27 cellular contexts compared by ENCODE assay signal in genomic region chr7:958221-959200, GRCh38. TPM values are rescaled to one million over a fixed set of nuclear protein-coding genes. Genes with fewer than 3 reads are reported as not detected.
DNase-seq lines count a peak whose midpoint lies in the region; ATAC-seq, FAIRE-seq and TF ChIP-seq lines count a peak whose summit lies in the region.
"Had no signal": no experiment of that assay in that cellular context is flagged by ENCODE, and none has a peak within 500 bp of the region (broad histone marks: within the 10 kb centered on the region; RNA-seq: fewer than 3 reads in every experiment).

No MANE protein-coding gene starts in this region.

- H3K18ac ChIP-seq in H1 (ENCODE audit: extremely low read depth, low read length) (no peak overlapping the region), neuronal stem cell (ENCODE audit: low read length) (no peak overlapping the region)

- H3K56ac ChIP-seq in H1 (replicated peaks; ENCODE audit: insufficient read length, low read depth, low read length): no peak overlapping the region

- no peak for TF ChIP-seq CTCF in H1 (IDR thresholded peaks at IDR 0.05; ENCODE audit: control extremely low read depth in 1 of 3, insufficient read depth in 1 of 3, low read depth in 1 of 3, low read length in 3 of 3)

- POLR2A ChIA-PET in H1 (lab: Charles Lee; ENCODE audit: partially characterized antibody): interaction anchor here (0.9 to 1.5 kb wide), 7 partner anchors 9 to 165 kb away, joined by 3 to 6 read pairs (median 4); partner anchors contain the start of gene COX19

- H2BK15ac ChIP-seq in H1 (ENCODE audit: low read length) (peak overlapping the region; percentile 61; the same call in 1 of the 2 replicates), neuronal stem cell (ENCODE audit: low read length) (no peak overlapping the region)

- no peaks in the 10 kb centered on the region for H3K79me2 ChIP-seq in H1 (ENCODE audit: control insufficient read depth in 1 of 2, insufficient read depth in 2 of 2, low read length in 2 of 2)

- no peak overlapping the region for H2BK120ac ChIP-seq in H1 (replicated peaks; ENCODE audit: low read depth, low read length)
- H2BK120ac ChIP-seq in neuronal stem cell (ENCODE audit: low read depth, low read length): no peak overlapping the region

- H4K20me1 ChIP-seq in BLaER1 (peaks cover 3% of the 10 kb centered on the region), H1 (replicated peaks in 1 of 2; ENCODE audit: control insufficient read depth in 1 of 2, insufficient read depth in 2 of 2, low read length in 2 of 2) (peaks cover 0 to 3% of the 10 kb centered on the region in 2 experiments)

- no peaks in the 10 kb centered on the region for H3K9me3 ChIP-seq in BLaER1
- H3K9me3 ChIP-seq in H1 (ENCODE audit: insufficient read depth in 2 of 2, low read depth in 1 of 2, low read length in 1 of 2): peaks cover 0 to 3% of the 10 kb centered on the region in 2 experiments; a peak in 1 of 4 replicates
- peaks cover 0 to 2% of the 10 kb centered on the region in 2 donors for H3K9me3 ChIP-seq in neuronal stem cell (replicated peaks in 1 of 2; ENCODE audit: control insufficient read depth in 2 of 2, insufficient read depth in 1 of 2, low read depth in 1 of 2, low read length in 2 of 2)
- H3K9me3 ChIP-seq: SJCRH30, suprapubic skin had no signal

- H2BK12ac ChIP-seq in H1 (ENCODE audit: low read depth, low read length): peak overlapping the region; percentile 84; the same call in 1 of the 2 replicates
- H2BK12ac ChIP-seq in neuronal stem cell (ENCODE audit: low read length): no peak overlapping the region

- H3K27me3 ChIP-seq in BLaER1 (no peaks in the 10 kb centered on the region; the same call in 1 of the 2 replicates), H7 (ENCODE audit: control insufficient read depth, insufficient read depth, low read length) (peaks cover 9% of the 10 kb centered on the region), H1 (replicated peaks in 1 of 4; ENCODE audit: control insufficient read depth in 3 of 4, extremely low read depth in 1 of 4, insufficient read depth in 3 of 4, low read length in 3 of 4) (peaks cover 2 to 11% (median 7%) of the 10 kb centered on the region in 4 experiments; a peak in 6 of 7 replicates), neuronal stem cell (ENCODE audit: control insufficient read depth in 3 of 3, insufficient read depth in 3 of 3, low read depth in 1 of 3, low read length in 3 of 3) (peaks cover 9 to 17% (median 14%) of the 10 kb centered on the region in 3 experiments)
- H3K27me3 ChIP-seq: SJCRH30 had no signal

- CTCF ChIA-PET in H1 (lab: Charles Lee; ENCODE audit: partially characterized antibody): interaction anchor here (0.7 to 4.6 kb wide), 16 partner anchors 8 to 738 kb away, joined by 3 to 37 read pairs (median 4); partner anchors contain the start of gene COX19

- H4K8ac ChIP-seq in H1 (ENCODE audit: extremely low read depth, insufficient read depth, low read length) (peak overlapping the region; percentile 65), neuronal stem cell (ENCODE audit: low read depth, low read length) (no peak overlapping the region)

- H3K4me1 ChIP-seq in BLaER1 (peaks cover 92% of the 10 kb centered on the region), H1 (replicated peaks in 1 of 4; ENCODE audit: control insufficient read depth in 3 of 4, insufficient read depth in 4 of 4, low read length in 3 of 4) (peaks cover 0 to 14% (median 5%) of the 10 kb centered on the region in 4 experiments; a peak in 5 of 7 replicates), neuronal stem cell (ENCODE audit: control insufficient read depth in 2 of 2, insufficient read depth in 1 of 2, low read depth in 1 of 2, low read length in 2 of 2) (peaks cover 1 to 4% of the 10 kb centered on the region in 2 donors)
- H3K4me1 ChIP-seq: SJCRH30 had no signal

- H2BK5ac ChIP-seq in H1 (ENCODE audit: low read depth, low read length) (no peak overlapping the region), neuronal stem cell (ENCODE audit: low read length) (peak overlapping the region; percentile 44)

- TF ChIP-seq POLR2A in H1 (IDR thresholded peaks at IDR 0.05; ENCODE audit: control extremely low read depth in 1 of 2, low read depth in 2 of 2, low read length in 2 of 2): no peak

- no peaks in the 10 kb centered on the region for H3K36me3 ChIP-seq in BLaER1
- no peaks in the 10 kb centered on the region for H3K36me3 ChIP-seq in H7 (replicated peaks; ENCODE audit: control insufficient read depth, insufficient read depth, low read length)
- H3K36me3 ChIP-seq in H1 (ENCODE audit: control insufficient read depth in 2 of 4, insufficient read depth in 4 of 4, low read length in 3 of 4): no peaks in the 10 kb centered on the region
- no peaks in the 10 kb centered on the region for H3K36me3 ChIP-seq in neuronal stem cell (replicated peaks in 1 of 2; ENCODE audit: control insufficient read depth in 2 of 2, insufficient read depth in 2 of 2, low read length in 2 of 2)
- H3K36me3 ChIP-seq: SJCRH30, suprapubic skin had no signal

- DNase-seq in H7 (peak; percentile 74), H1 (ENCODE audit: low read depth in 1 of 2, low spot score in 2 of 2) (no peak), neuronal stem cell (ENCODE audit: low spot score) (no peak), kidney glomerular epithelial cell (lab: John Stamatoyannopoulos, UW) (no peak)
- DNase-seq in activated CD4-positive, alpha-beta T cell treated with anti-CD3 and anti-CD28 coated beads for 1 hour: no peak
- DNase-seq: activated CD4-positive, alpha-beta T cell treated with anti-CD3 and anti-CD28 coated beads, Interleukin-2, amount 10 ng/mL, durations not matched to agents 7 days and 5 days; activated naive CD8-positive, alpha-beta T cell treated with anti-CD3 and anti-CD28 coated beads, Interleukin-2, amount 10 ng/mL, durations not matched to agents 7 days and 5 days; DMS53; effector memory CD4-positive, alpha-beta T cell; naive thymus-derived CD4-positive, alpha-beta T cell; NCI-H1092; NCI-H2029; NCI-H446; SJCRH30; stimulated activated CD4-positive, alpha-beta T cell treated with anti-CD3 and anti-CD28 coated beads, Interleukin-1b, Interleukin-23, amount 100 ng/mL, for 48 hours; T-helper 2 cell had no signal

- H3K4me3 ChIP-seq in BLaER1 (no peak overlapping the region), H7 (ENCODE audit: insufficient read depth, low read depth, low read length) (no peak overlapping the region), H1 (ENCODE audit: extremely low read depth in 1 of 4, insufficient read depth in 2 of 4, low read depth in 3 of 4, low read length in 4 of 4) (no peak overlapping the region), neuronal stem cell (ENCODE audit: low read length in 2 of 2) (no peak overlapping the region)
- H3K4me3 ChIP-seq: SJCRH30, suprapubic skin had no signal

- TF ChIP-seq RAD21 in H1 (IDR thresholded peaks at IDR 0.05 in 1 of 2, conservative IDR thresholded peaks at IDR 0.05 in 1 of 2; ENCODE audit: low read depth in 2 of 2, low read length in 2 of 2): no peak

- FAIRE-seq in H1 (lab: Jason Lieb, UNC): no peak
- FAIRE-seq: frontal cortex had no signal

- H3K4me2 ChIP-seq in BLaER1 (peak overlapping the region; percentile 92), H1 (ENCODE audit: insufficient read depth in 1 of 2, low read depth in 2 of 2, low read length in 2 of 2) (no peak overlapping the region), neuronal stem cell (ENCODE audit: insufficient read depth, low read length, poor library complexity, severe bottlenecking) (no peak overlapping the region)

- H4K91ac ChIP-seq in H1 (replicated peaks; ENCODE audit: insufficient read length, low read length): no peak overlapping the region
- H4K91ac ChIP-seq in neuronal stem cell (ENCODE audit: low read depth, low read length, poor library complexity): no peak overlapping the region

- H2AK5ac ChIP-seq in H1 (ENCODE audit: low read depth, low read length) (no peak overlapping the region), neuronal stem cell (ENCODE audit: low read depth, low read length) (peak overlapping the region; percentile 15)

- H3K4ac ChIP-seq in H1 (replicated peaks; ENCODE audit: insufficient read length, low read depth, low read length): no peak overlapping the region
- H3K4ac ChIP-seq in neuronal stem cell (ENCODE audit: low read length): no peak overlapping the region

- H3K14ac ChIP-seq in H1 (ENCODE audit: insufficient read length) (no peak overlapping the region), neuronal stem cell (ENCODE audit: low read length) (no peak overlapping the region)

- H3K9ac ChIP-seq in BLaER1 (peak overlapping the region; percentile 67), H1 (replicated peaks in 1 of 4; ENCODE audit: extremely low read depth in 1 of 4, low read depth in 3 of 4, low read length in 3 of 4) (no peak overlapping the region), neuronal stem cell (ENCODE audit: low read depth, low read length, poor library complexity) (no peak overlapping the region)

- no peak overlapping the region for H2BK20ac ChIP-seq in H1 (ENCODE audit: low read length)

- peak overlapping the region; percentile 72 for H3K27ac ChIP-seq in BLaER1
- H3K27ac ChIP-seq in H1 (ENCODE audit: low read depth, low read length): no peak overlapping the region
- no peak overlapping the region for H3K27ac ChIP-seq in neuronal stem cell (replicated peaks; ENCODE audit: low read length)
- H3K27ac ChIP-seq: SJCRH30, suprapubic skin had no signal

- H3K23me2 ChIP-seq in H1 (ENCODE audit: low read depth, low read length): peaks cover 3% of the 10 kb centered on the region; the same call in 1 of the 2 replicates

- H3K23ac ChIP-seq in H1 (ENCODE audit: insufficient read length) (no peak overlapping the region), neuronal stem cell (ENCODE audit: low read depth, low read length, poor library complexity) (peak overlapping the region; percentile 75)

- 87% methylated on average over 36 of the region's 36 CpGs; no CpG with 5 or more reads in 1 of the 2 experiments for WGBS in H1 (ENCODE audit: extremely low coverage in 1 of 2, insufficient coverage in 1 of 2, insufficient read length in 1 of 2, insufficient replicate concordance in 2 of 2, low coverage in 1 of 2, low lambda C conversion rate in 2 of 2, missing lambda C conversion rate in 1 of 2), 2 experiments
- no CpG with 5 or more reads among the region's 36 CpGs for WGBS in neuronal stem cell (ENCODE audit: extremely low coverage in 2 of 2, insufficient read length in 2 of 2, insufficient replicate concordance in 1 of 2), 2 donors

- H3K79me1 ChIP-seq in H1 (ENCODE audit: low read depth, low read length) (no peaks in the 10 kb centered on the region), neuronal stem cell (ENCODE audit: low read depth, low read length) (peaks cover 3% of the 10 kb centered on the region)

- H2AFZ ChIP-seq in H1 (ENCODE audit: low read length) (no peak overlapping the region), neuronal stem cell (ENCODE audit: low read length) (peak overlapping the region; percentile 68)

- TF ChIP-seq EP300 in H1 (IDR thresholded peaks at IDR 0.05; ENCODE audit: borderline replicate concordance in 1 of 2, low read depth in 2 of 2, low read length in 2 of 2): no peak

- no peak overlapping the region for H4K5ac ChIP-seq in H1 (ENCODE audit: insufficient read length, low read depth, low read length)

- no peak for ATAC-seq in HG03097 (IDR thresholded peaks at IDR 0.05; ENCODE audit: low FRiP score, unreplicated experiment)
- no peak for ATAC-seq in HG02884 (IDR thresholded peaks at IDR 0.05; ENCODE audit: unreplicated experiment)
- ATAC-seq: activated T-helper 17 cell treated with anti-CD3 and anti-CD28 coated beads, Interleukin-2, amount 50 U/mL, for 72 hours; esophagus mucosa; stimulated activated effector memory CD8-positive, alpha-beta T cell treated with anti-CD3 and anti-CD28 coated beads, Interleukin-12 subunit alpha, Interleukin-12 subunit beta, amount 100 ng/mL, for 72 hours had no signal

RNA-seq across cellular contexts. Expression of gene ADAP1, which starts 4.0 kb away (rescaled TPM):
- total RNA-seq in H7 (2014; rRNA removed; shearing (Covaris generic)): 4.9 and 5.0 TPM in 2 replicates
- total RNA-seq in H1 (2021; fragmentation: NEBNext Ultra II Directional; extraction: Animal tissue kit (Norgen Biotek cat#: 25700)): 5.4 and 5.8 TPM in 2 replicates
- 6.1 and 8.1 TPM in 2 replicates for polyA plus RNA-seq in H1 (2011; rRNA removed)
- polyA plus RNA-seq in H1 (2011; cell fraction: cytosol; rRNA removed): 7.0 TPM
- polyA plus RNA-seq in H1 (2011; cell fraction: nucleus; rRNA removed): 14.6 TPM
- 6.7 to 9.5 TPM (median 9.3 TPM) in 4 replicates for polyA plus RNA-seq in H1 (2012, experiment 1 of 2)
- 10.2 TPM for polyA plus RNA-seq in H1 (2012, experiment 2 of 2)
- 5.6 TPM for polyA plus RNA-seq in H1 (2013, experiment 1 of 2)
- 4.6 TPM for polyA plus RNA-seq in H1 (2013, experiment 2 of 2)
- 4.6 and 6.6 TPM in 2 replicates for polyA minus RNA-seq in H1 (2011; rRNA and poly(A)+ RNA removed)
- polyA minus RNA-seq in H1 (2011; cell fraction: cytosol; rRNA and poly(A)+ RNA removed): 6.6 TPM
- polyA minus RNA-seq in H1 (2011; cell fraction: nucleus; rRNA and poly(A)+ RNA removed): 6.3 TPM
- 0.50 TPM for polyA plus RNA-seq in neuronal stem cell (2013, experiment 1 of 2)
- polyA plus RNA-seq in neuronal stem cell (2013, experiment 2 of 2): 0.48 TPM

RNA-seq across cellular contexts. Expression of gene COX19, which starts 16.8 kb away (rescaled TPM):
- total RNA-seq in H7 (2014; rRNA removed; shearing (Covaris generic)): 8.4 and 12.9 TPM in 2 replicates
- 7.9 and 9.0 TPM in 2 replicates for total RNA-seq in H1 (2021; fragmentation: NEBNext Ultra II Directional; extraction: Animal tissue kit (Norgen Biotek cat#: 25700))
- 3.9 and 5.8 TPM in 2 replicates for polyA plus RNA-seq in H1 (2011; rRNA removed)
- 5.7 TPM for polyA plus RNA-seq in H1 (2011; cell fraction: cytosol; rRNA removed)
- 8.0 TPM for polyA plus RNA-seq in H1 (2011; cell fraction: nucleus; rRNA removed)
- 5.4 to 7.9 TPM (median 6.1 TPM) in 4 replicates for polyA plus RNA-seq in H1 (2012, experiment 1 of 2)
- 3.6 TPM for polyA plus RNA-seq in H1 (2012, experiment 2 of 2)
- polyA plus RNA-seq in H1 (2013, experiment 1 of 2): 7.3 TPM
- 7.1 TPM for polyA plus RNA-seq in H1 (2013, experiment 2 of 2)
- 4.2 and 7.6 TPM in 2 replicates for polyA minus RNA-seq in H1 (2011; rRNA and poly(A)+ RNA removed)
- polyA minus RNA-seq in H1 (2011; cell fraction: cytosol; rRNA and poly(A)+ RNA removed): 3.3 TPM
- 13.6 TPM for polyA minus RNA-seq in H1 (2011; cell fraction: nucleus; rRNA and poly(A)+ RNA removed)
- 8.7 TPM for polyA plus RNA-seq in neuronal stem cell (2013, experiment 1 of 2)
- 8.9 TPM for polyA plus RNA-seq in neuronal stem cell (2013, experiment 2 of 2)

RNA-seq across cellular contexts. Expression of gene CYP2W1, which starts 24.5 kb away (rescaled TPM):
- not detected in 2 replicates for total RNA-seq in H7 (2014; rRNA removed; shearing (Covaris generic))
- not detected in 2 replicates for total RNA-seq in H1 (2021; fragmentation: NEBNext Ultra II Directional; extraction: Animal tissue kit (Norgen Biotek cat#: 25700))
- 0.05 TPM in 1 of 2 replicates, not detected in the other for polyA plus RNA-seq in H1 (2011; rRNA removed)
- 0.04 TPM for polyA plus RNA-seq in H1 (2011; cell fraction: cytosol; rRNA removed)
- 0.16 TPM for polyA plus RNA-seq in H1 (2011; cell fraction: nucleus; rRNA removed)
- polyA plus RNA-seq in H1 (2012, experiment 1 of 2): 0.08 to 0.14 TPM (median 0.13 TPM) in 3 of 4 replicates, not detected in the other
- not detected for polyA plus RNA-seq in H1 (2012, experiment 2 of 2)
- polyA plus RNA-seq in H1 (2013, experiment 1 of 2): not detected
- polyA plus RNA-seq in H1 (2013, experiment 2 of 2): 0.04 TPM
- not detected in 2 replicates for polyA minus RNA-seq in H1 (2011; rRNA and poly(A)+ RNA removed)
- polyA minus RNA-seq in H1 (2011; cell fraction: cytosol; rRNA and poly(A)+ RNA removed): not detected
- not detected for polyA minus RNA-seq in H1 (2011; cell fraction: nucleus; rRNA and poly(A)+ RNA removed)
- not detected for polyA plus RNA-seq in neuronal stem cell (2013, experiment 1 of 2)
- polyA plus RNA-seq in neuronal stem cell (2013, experiment 2 of 2): not detected
- total RNA-seq: activated CD4-positive, alpha-beta T cell treated with anti-CD3 and anti-CD28 coated beads, Interleukin-2, amount 10 ng/mL, durations not matched to agents 7 days and 5 days; activated naive CD8-positive, alpha-beta T cell treated with anti-CD3 and anti-CD28 coated beads, Interleukin-2, amount 10 ng/mL, durations not matched to agents 7 days and 5 days; activated T-helper 17 cell treated with anti-CD3 and anti-CD28 coated beads, Interleukin-2, amount 50 U/mL, for 72 hours; CD8-positive, alpha-beta memory T cell; frontal cortex; mesenteric fat pad; naive thymus-derived CD4-positive, alpha-beta T cell; SJCRH30; skeletal muscle tissue had no signal
- polyA plus RNA-seq: CD8-positive, alpha-beta memory T cell; naive thymus-derived CD4-positive, alpha-beta T cell had no signal
